In genomic region chr5:82376833-82377232, GRCh38 we compare ENCODE assay signal across 30 cellular contexts.
"Had no signal": no experiment of that assay in that cellular context is flagged by ENCODE, and none has a peak within 500 bp of the region (broad histone marks: within the 10 kb centered on the region; RNA-seq: fewer than 3 reads in every experiment).

No MANE protein-coding gene starts in this region.

- H3K27me3 ChIP-seq: ascending aorta, brain microvascular endothelial cell, dorsolateral prefrontal cortex, heart left ventricle had no signal

- ATAC-seq: activated CD4-positive, alpha-beta T cell treated with anti-CD3 and anti-CD28 coated beads for 36 hours; activated CD8-positive, alpha-beta memory T cell treated with anti-CD3 and anti-CD28 coated beads, Interleukin-2, amount 10 ng/mL, durations not matched to agents 7 days and 5 days; activated CD8-positive, alpha-beta T cell treated with anti-CD3 and anti-CD28 coated beads, Interleukin-2, amount 10 ng/mL, durations not matched to agents 7 days and 5 days; activated naive CD4-positive, alpha-beta T cell treated with anti-CD3 and anti-CD28 coated beads, Interleukin-2, amount 50 U/mL, for 72 hours; esophagus mucosa; heart left ventricle had no signal

- H3K36me3 Mint-ChIP-seq: activated CD4-positive, alpha-beta memory T cell treated with anti-CD3 and anti-CD28 coated beads for 36 hours had no signal

- DNase-seq: activated CD4-positive, alpha-beta memory T cell treated with anti-CD3 and anti-CD28 coated beads for 36 hours; activated CD4-positive, alpha-beta T cell treated with anti-CD3 and anti-CD28 coated beads for 36 hours; activated CD4-positive, alpha-beta T cell treated with anti-CD3 and anti-CD28 coated beads, Interleukin-2, amount 10 ng/mL, durations not matched to agents 24 days and 14 days; activated CD4-positive, CD25-positive, alpha-beta regulatory T cell; activated CD4-positive, CD25-positive, alpha-beta regulatory T cell treated with anti-CD3 and anti-CD28 coated beads, Interleukin-2, amount 50 U/mL, for 72 hours; activated CD8-positive, alpha-beta memory T cell treated with anti-CD3 and anti-CD28 coated beads, Interleukin-2, amount 10 ng/mL, durations not matched to agents 7 days and 5 days; activated CD8-positive, alpha-beta memory T cell treated with anti-CD3 and anti-CD28 coated beads, Interleukin-2, amount 50 U/mL, for 4 hours; activated CD8-positive, alpha-beta T cell treated with anti-CD3 and anti-CD28 coated beads, Interleukin-2, amount 10 ng/mL, durations not matched to agents 7 days and 5 days; activated gamma-delta T cell; activated naive CD4-positive, alpha-beta T cell; activated naive CD4-positive, alpha-beta T cell treated with anti-CD3 and anti-CD28 coated beads, Interleukin-2, amount 10 ng/mL, durations not matched to agents 7 days and 5 days; activated naive CD8-positive, alpha-beta T cell treated with anti-CD3 and anti-CD28 coated beads, Interleukin-2, amount 10 ng/mL, durations not matched to agents 7 days and 5 days; activated T-cell treated with anti-CD3 and anti-CD28 coated beads, Interleukin-2, amount 50 U/mL, for 1 hour; activated T-cell treated with anti-CD3 and anti-CD28 coated beads, Interleukin-2, amount 50 U/mL, for 48 hours; brain microvascular endothelial cell; dorsolateral prefrontal cortex; effector memory CD4-positive, alpha-beta T cell; endodermal cell; foreskin fibroblast; glutamatergic neuron; heart left ventricle; T-helper 2 cell had no signal

- H3K4me1 Mint-ChIP-seq: central memory CD8-positive, alpha-beta T cell had no signal

- H3K36me3 ChIP-seq: ascending aorta, brain microvascular endothelial cell, heart left ventricle had no signal

- H3K9me3 ChIP-seq: ascending aorta, heart left ventricle had no signal

- H3K9me3 Mint-ChIP-seq: central memory CD8-positive, alpha-beta T cell had no signal

- FAIRE-seq: bronchial epithelial cell, frontal cortex had no signal

- H3K4me3 ChIP-seq: ascending aorta, coronary artery, dorsolateral prefrontal cortex, heart left ventricle had no signal

- H3K27ac Mint-ChIP-seq: activated CD4-positive, alpha-beta memory T cell treated with anti-CD3 and anti-CD28 coated beads for 36 hours; activated CD4-positive, alpha-beta T cell treated with anti-CD3 and anti-CD28 coated beads for 36 hours; activated CD4-positive, alpha-beta T cell treated with anti-CD3 and anti-CD28 coated beads, Interleukin-2, amount 10 ng/mL, durations not matched to agents 24 days and 14 days; activated CD8-positive, alpha-beta memory T cell treated with anti-CD3 and anti-CD28 coated beads, Interleukin-2, amount 10 ng/mL, durations not matched to agents 7 days and 5 days; activated CD8-positive, alpha-beta T cell treated with anti-CD3 and anti-CD28 coated beads, Interleukin-2, amount 10 ng/mL, durations not matched to agents 7 days and 5 days; activated naive CD4-positive, alpha-beta T cell treated with anti-CD3 and anti-CD28 coated beads, Interleukin-2, amount 10 ng/mL, durations not matched to agents 7 days and 5 days; activated naive CD4-positive, alpha-beta T cell treated with anti-CD3 and anti-CD28 coated beads, Interleukin-2, amount 50 U/mL, for 72 hours; activated naive CD8-positive, alpha-beta T cell treated with anti-CD3 and anti-CD28 coated beads, Interleukin-2, amount 10 ng/mL, durations not matched to agents 7 days and 5 days; dendritic cell treated with granulocyte-macrophage colony-stimulating factor and Interleukin-4, amounts not matched to agents 40 ng/mL and 50 ng/mL, for 4 days; endodermal cell had no signal

- H3K27me3 Mint-ChIP-seq: activated CD4-positive, alpha-beta memory T cell treated with anti-CD3 and anti-CD28 coated beads for 36 hours; activated CD4-positive, alpha-beta T cell treated with anti-CD3 and anti-CD28 coated beads for 36 hours; activated CD4-positive, alpha-beta T cell treated with anti-CD3 and anti-CD28 coated beads, Interleukin-2, amount 10 ng/mL, durations not matched to agents 24 days and 14 days; activated CD8-positive, alpha-beta memory T cell treated with anti-CD3 and anti-CD28 coated beads, Interleukin-2, amount 10 ng/mL, durations not matched to agents 7 days and 5 days; activated naive CD4-positive, alpha-beta T cell treated with anti-CD3 and anti-CD28 coated beads, Interleukin-2, amount 10 ng/mL, durations not matched to agents 7 days and 5 days; dendritic cell treated with granulocyte-macrophage colony-stimulating factor and Interleukin-4, amounts not matched to agents 40 ng/mL and 50 ng/mL, for 4 days had no signal

- H3K27ac ChIP-seq: brain microvascular endothelial cell, coronary artery, dorsolateral prefrontal cortex had no signal

- H3K4me3 Mint-ChIP-seq: activated CD4-positive, alpha-beta memory T cell treated with anti-CD3 and anti-CD28 coated beads for 36 hours; activated CD4-positive, alpha-beta T cell treated with anti-CD3 and anti-CD28 coated beads for 36 hours; activated CD4-positive, alpha-beta T cell treated with anti-CD3 and anti-CD28 coated beads, Interleukin-2, amount 10 ng/mL, durations not matched to agents 24 days and 14 days; activated CD8-positive, alpha-beta memory T cell treated with anti-CD3 and anti-CD28 coated beads, Interleukin-2, amount 10 ng/mL, durations not matched to agents 7 days and 5 days; activated CD8-positive, alpha-beta T cell treated with anti-CD3 and anti-CD28 coated beads, Interleukin-2, amount 10 ng/mL, durations not matched to agents 7 days and 5 days; activated naive CD4-positive, alpha-beta T cell treated with anti-CD3 and anti-CD28 coated beads, Interleukin-2, amount 10 ng/mL, durations not matched to agents 7 days and 5 days; activated naive CD8-positive, alpha-beta T cell treated with anti-CD3 and anti-CD28 coated beads, Interleukin-2, amount 10 ng/mL, durations not matched to agents 7 days and 5 days; central memory CD8-positive, alpha-beta T cell; dendritic cell treated with granulocyte-macrophage colony-stimulating factor and Interleukin-4, amounts not matched to agents 40 ng/mL and 50 ng/mL, for 4 days; endodermal cell had no signal
